25 cellular contexts compared by ENCODE assay signal in the genomic region with DNA sequence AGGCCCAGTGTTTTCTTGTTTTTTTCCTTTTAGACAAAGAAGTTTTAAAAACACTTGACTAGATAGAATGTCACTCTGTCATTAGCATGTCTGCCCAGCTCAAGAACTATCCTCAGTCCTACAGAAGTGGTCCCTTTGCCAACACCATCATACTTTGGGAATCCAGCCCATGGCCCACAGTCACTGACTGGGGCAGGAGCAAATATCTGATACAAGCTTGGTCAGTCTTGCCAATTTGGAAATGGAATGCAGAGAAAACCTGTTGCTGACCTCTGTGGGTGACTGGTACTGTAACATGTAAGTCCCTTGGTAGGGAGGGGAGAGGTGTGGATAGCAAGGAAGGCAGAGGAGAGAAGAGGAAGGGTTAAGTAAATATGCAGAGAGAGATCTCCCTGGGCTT.
"Had no signal": no experiment of that assay in that cellular context is flagged by ENCODE, and none has a peak within 500 bp of the region (broad histone marks: within the 10 kb centered on the region; RNA-seq: fewer than 3 reads in every experiment).

No MANE protein-coding gene starts in this region.

- H3K4me1 ChIP-seq: colonic mucosa, pancreas, thyroid gland had no signal

- H3K27me3 ChIP-seq: body of pancreas, colonic mucosa, gastrocnemius medialis, neutrophil, pancreas, thyroid gland had no signal

- ATAC-seq: activated CD8-positive, alpha-beta memory T cell treated with anti-CD3 and anti-CD28 coated beads, Interleukin-2, amount 10 ng/mL, durations not matched to agents 7 days and 5 days; activated T-helper 17 cell treated with anti-CD3 and anti-CD28 coated beads, Interleukin-2, amount 50 U/mL, for 72 hours; body of pancreas; gastrocnemius medialis; left colon; natural killer cell treated with Interleukin-12 subunit alpha and Interleukin-12 subunit beta and Interleukin-15 and Interleukin-18, amount 100 ng/mL, for 72 hours; pancreas; T-cell had no signal

- FAIRE-seq: islet of Langerhans, pancreas had no signal

- H3K4me3 ChIP-seq: body of pancreas, colonic mucosa, gastrocnemius medialis, lung, pancreas, thyroid gland had no signal

- H3K27ac ChIP-seq: body of pancreas, colonic mucosa, epithelial cell of prostate, neutrophil, pancreas, thyroid gland had no signal

- DNase-seq: activated CD4-positive, alpha-beta memory T cell treated with anti-CD3 and anti-CD28 coated beads, Interleukin-2, amount 10 ng/mL, durations not matched to agents 7 days and 5 days; activated CD4-positive, alpha-beta T cell treated with anti-CD3 and anti-CD28 coated beads for 48 hours; activated CD4-positive, CD25-positive, alpha-beta regulatory T cell; activated CD8-positive, alpha-beta memory T cell treated with anti-CD3 and anti-CD28 coated beads, Interleukin-2, amount 10 ng/mL, durations not matched to agents 7 days and 5 days; activated naive CD4-positive, alpha-beta T cell; activated naive CD8-positive, alpha-beta T cell treated with anti-CD3 and anti-CD28 coated beads for 36 hours; amniotic stem cell; body of pancreas; central memory CD4-positive, alpha-beta T cell; colonic mucosa; endodermal cell; gastrocnemius medialis; left colon; pancreas; stimulated activated CD4-positive, alpha-beta T cell treated with anti-CD3 and anti-CD28 coated beads, Interleukin-12 subunit alpha, Interleukin-12 subunit beta, amount 100 ng/mL, for 4 hours; stimulated activated CD4-positive, alpha-beta T cell treated with anti-CD3 and anti-CD28 coated beads, Interleukin-1b, Interleukin-23, amount 100 ng/mL, for 48 hours; stimulated activated naive CD4-positive, alpha-beta T cell treated with Interleukin-2 at 50 U/mL for 16 hours; T-cell; thyroid gland had no signal

- H3K36me3 ChIP-seq: colonic mucosa, gastrocnemius medialis, pancreas, thyroid gland had no signal

- H3K9me3 ChIP-seq: body of pancreas, colonic mucosa, gastrocnemius medialis, neutrophil, pancreas, thyroid gland had no signal
